Comparison of ENCODE assay signal across 17 cellular contexts in genomic region chr2:105294046-105294445, GRCh38. TPM values are rescaled to one million over a fixed set of nuclear protein-coding genes. Genes with fewer than 3 reads are reported as not detected.
"Had no signal": no experiment of that assay in that cellular context is flagged by ENCODE, and none has a peak within 500 bp of the region (broad histone marks: within the 10 kb centered on the region; RNA-seq: fewer than 3 reads in every experiment).

No MANE protein-coding gene starts in this region.

- H3K27ac ChIP-seq: body of pancreas, gastrocnemius medialis, heart right ventricle, left ventricle myocardium inferior, spleen, upper lobe of right lung had no signal

- DNase-seq: activated naive CD4-positive, alpha-beta T cell treated with anti-CD3 and anti-CD28 coated beads, Interleukin-2, amount 50 U/mL, for 16 hours; adrenal gland; body of pancreas; cerebellar nuclear complex; dermis blood vessel endothelial cell; gastrocnemius medialis; left ventricle myocardium inferior; spleen; stimulated activated CD4-positive, alpha-beta T cell treated with anti-CD3 and anti-CD28 coated beads, Interleukin-1b, Interleukin-23, amount 100 ng/mL, for 48 hours; upper lobe of right lung had no signal

- H3K9me3 ChIP-seq: adrenal gland, body of pancreas, gastrocnemius medialis, heart right ventricle, left ventricle myocardium inferior, SK-N-SH, spleen, upper lobe of right lung had no signal

- H3K4me3 Mint-ChIP-seq: stimulated activated memory B cell treated with anti-CD40 and anti-IgM and Interleukin-4, amounts not matched to agents 10 μg/mL and 1 μg/mL and 100 μg/mL, for 72 hours had no signal

- H3K9ac ChIP-seq: SK-N-SH had no signal

- H3K27ac Mint-ChIP-seq: activated T-helper 2 cell treated with anti-CD3 and anti-CD28 coated beads, Interferon-gamma antibody, Interleukin-2, Interleukin-4, amounts not matched to agents 10 μg/mL and 5 μg/mL and 100 μg/mL, durations not matched to agents 14 hours and 24 hours and 36 hours; stimulated activated memory B cell treated with anti-CD40 and anti-IgM and Interleukin-4, amounts not matched to agents 10 μg/mL and 1 μg/mL and 100 μg/mL, for 72 hours had no signal

- H3K4me1 ChIP-seq: gastrocnemius medialis, upper lobe of right lung had no signal

- H3K27me3 ChIP-seq: adrenal gland, body of pancreas, gastrocnemius medialis, heart right ventricle, spleen, upper lobe of right lung had no signal

- H3K9me3 Mint-ChIP-seq: activated T-helper 2 cell treated with anti-CD3 and anti-CD28 coated beads, Interferon-gamma antibody, Interleukin-2, Interleukin-4, amounts not matched to agents 10 μg/mL and 5 μg/mL and 100 μg/mL, durations not matched to agents 14 hours and 24 hours and 36 hours; stimulated activated memory B cell treated with anti-CD40 and anti-IgM and Interleukin-4, amounts not matched to agents 10 μg/mL and 1 μg/mL and 100 μg/mL, for 72 hours had no signal

- H3K4me3 ChIP-seq: adrenal gland, body of pancreas, gastrocnemius medialis, heart right ventricle, left ventricle myocardium inferior, spleen, upper lobe of right lung had no signal

- H3K4me1 Mint-ChIP-seq: stimulated activated memory B cell treated with anti-CD40 and anti-IgM and Interleukin-4, amounts not matched to agents 10 μg/mL and 1 μg/mL and 100 μg/mL, for 72 hours had no signal

- H3K27me3 Mint-ChIP-seq: stimulated activated memory B cell treated with anti-CD40 and anti-IgM and Interleukin-4, amounts not matched to agents 10 μg/mL and 1 μg/mL and 100 μg/mL, for 72 hours had no signal

- H3K4me2 ChIP-seq: SK-N-SH had no signal

RNA-seq across cellular contexts. Expression of gene GPR45, which starts 52.5 kb away (rescaled TPM):
- total RNA-seq: activated T-helper 2 cell treated with anti-CD3 and anti-CD28 coated beads, Interferon-gamma antibody, Interleukin-2, Interleukin-4, amounts not matched to agents 10 μg/mL and 5 μg/mL and 100 μg/mL, durations not matched to agents 14 hours and 24 hours and 36 hours; body of pancreas; dermis blood vessel endothelial cell; gastrocnemius medialis; heart right ventricle; left ventricle myocardium inferior; mesenteric fat pad; spleen; subcutaneous adipose tissue; T-helper 1 cell treated with Interleukin-12 subunit alpha and Interleukin-12 subunit beta and Interleukin-4 antibody, amounts not matched to agents 30 ng/mL and 1 ng/mL, for 36 hours; upper lobe of right lung had no signal
- polyA plus RNA-seq: adrenal gland, heart right ventricle, SK-N-SH, spleen had no signal
